24 cellular contexts compared by ENCODE assay signal in genomic region chr3:43038010-43038409, GRCh38. TPM values are rescaled to one million over a fixed set of nuclear protein-coding genes. Genes with fewer than 3 reads are reported as not detected.
A peak's percentile ranks its signal among the peaks of the same experiment; 100 is the strongest.
DNase-seq lines count a peak whose midpoint lies in the region; ATAC-seq, FAIRE-seq and TF ChIP-seq lines count a peak whose summit lies in the region.
"Had no signal": no experiment of that assay in that cellular context is flagged by ENCODE, and none has a peak within 500 bp of the region (broad histone marks: within the 10 kb centered on the region; RNA-seq: fewer than 3 reads in every experiment).

No MANE protein-coding gene starts in this region.

- TF ChIP-seq CTCF in OCI-LY3 (IDR thresholded peaks at IDR 0.05; ENCODE audit: low read depth, low read length): no peak

- no peaks in the 10 kb centered on the region for H3K79me2 ChIP-seq in OCI-LY3 (ENCODE audit: low read length)

- peak; percentile 76 for FAIRE-seq in A204.1 (lab: Jason Lieb, UNC)
- FAIRE-seq in GM12892 (lab: Jason Lieb, UNC): peak; percentile 90
- FAIRE-seq: bronchial epithelial cell had no signal

- TF ChIP-seq POLR2A in GM12892 (IDR thresholded peaks at IDR 0.05; ENCODE audit: low read depth, low read length): no peak

- H4K20me1 ChIP-seq in OCI-LY3 (ENCODE audit: insufficient read depth, low read length): no peaks in the 10 kb centered on the region

- no peak overlapping the region for H3K27ac ChIP-seq in OCI-LY3 (ENCODE audit: low read length)
- H3K27ac ChIP-seq: adrenal gland, epithelial cell of prostate, foreskin keratinocyte, HL-60, right atrium auricular region, thoracic aorta had no signal

- 0 out of 2 replicates have a peak overlapping the region, but pooled peaks have one; percentile 7 for H3K4me3 ChIP-seq in OCI-LY3 (ENCODE audit: low read length)
- H3K4me3 ChIP-seq: adrenal gland, GM23338, right atrium auricular region, thoracic aorta had no signal

- no peak overlapping the region for H2AFZ ChIP-seq in OCI-LY3 (ENCODE audit: low read depth, low read length)
- H2AFZ ChIP-seq: GM23338 had no signal

- ATAC-seq in GM19452 (IDR thresholded peaks at IDR 0.05; ENCODE audit: unreplicated experiment) (peak; percentile 52), GM21381 (IDR thresholded peaks at IDR 0.05; ENCODE audit: unreplicated experiment) (no peak)
- ATAC-seq: foreskin keratinocyte, GM23338, PC-3 had no signal

- peaks cover 36% of the 10 kb centered on the region for H3K27me3 ChIP-seq in OCI-LY3 (ENCODE audit: low read depth, low read length)
- H3K27me3 ChIP-seq: adrenal gland, right atrium auricular region had no signal

- no peaks in the 10 kb centered on the region for H3K9me3 ChIP-seq in OCI-LY3 (ENCODE audit: insufficient read depth, low read length)
- H3K9me3 ChIP-seq: adrenal gland, right atrium auricular region, thoracic aorta had no signal

- peaks cover 17% of the 10 kb centered on the region for H3K4me1 ChIP-seq in OCI-LY3 (ENCODE audit: low read length)
- H3K4me1 ChIP-seq: adrenal gland, foreskin keratinocyte, right atrium auricular region had no signal

- DNase-seq in GM12892 (ENCODE audit: insufficient read length) (no peak), glomerular visceral epithelial cell (ENCODE audit: extremely low spot score) (no peak), NCI-H2029 treated with DMSO at 0.1 percent for 48 hours (lab: John Stamatoyannopoulos, UW) (no peak), middle frontal gyrus (ENCODE audit: extremely low spot score, low spot score) (no peak)
- DNase-seq: activated CD4-positive, alpha-beta T cell treated with anti-CD3 and anti-CD28 coated beads, Interleukin-2, amount 50 U/mL, for 48 hours; dermis blood vessel endothelial cell; foreskin keratinocyte; naive B cell; NCI-H1417 treated with DMSO at 0.1 percent for 48 hours; NCI-H2171 treated with DMSO at 0.1 percent for 48 hours; NCI-H748 treated with DMSO at 0.1 percent for 48 hours; PC-3; SIG-M5 had no signal

- no peaks in the 10 kb centered on the region for H3K36me3 ChIP-seq in OCI-LY3 (replicated peaks; ENCODE audit: low read depth, low read length)
- H3K36me3 ChIP-seq: adrenal gland, right atrium auricular region, thoracic aorta had no signal

- H3K4me2 ChIP-seq in OCI-LY3 (ENCODE audit: low read length): peak overlapping the region; percentile 27
- H3K4me2 ChIP-seq: GM23338 had no signal

- H3K9ac ChIP-seq in OCI-LY3 (ENCODE audit: low read length): no peak overlapping the region

RNA-seq across cellular contexts. Expression of gene GASK1A, which starts 58.9 kb away (rescaled TPM):
- polyA plus RNA-seq in GM12892 (2012; ENCODE audit: missing spikeins): not detected
